In the genomic region with DNA sequence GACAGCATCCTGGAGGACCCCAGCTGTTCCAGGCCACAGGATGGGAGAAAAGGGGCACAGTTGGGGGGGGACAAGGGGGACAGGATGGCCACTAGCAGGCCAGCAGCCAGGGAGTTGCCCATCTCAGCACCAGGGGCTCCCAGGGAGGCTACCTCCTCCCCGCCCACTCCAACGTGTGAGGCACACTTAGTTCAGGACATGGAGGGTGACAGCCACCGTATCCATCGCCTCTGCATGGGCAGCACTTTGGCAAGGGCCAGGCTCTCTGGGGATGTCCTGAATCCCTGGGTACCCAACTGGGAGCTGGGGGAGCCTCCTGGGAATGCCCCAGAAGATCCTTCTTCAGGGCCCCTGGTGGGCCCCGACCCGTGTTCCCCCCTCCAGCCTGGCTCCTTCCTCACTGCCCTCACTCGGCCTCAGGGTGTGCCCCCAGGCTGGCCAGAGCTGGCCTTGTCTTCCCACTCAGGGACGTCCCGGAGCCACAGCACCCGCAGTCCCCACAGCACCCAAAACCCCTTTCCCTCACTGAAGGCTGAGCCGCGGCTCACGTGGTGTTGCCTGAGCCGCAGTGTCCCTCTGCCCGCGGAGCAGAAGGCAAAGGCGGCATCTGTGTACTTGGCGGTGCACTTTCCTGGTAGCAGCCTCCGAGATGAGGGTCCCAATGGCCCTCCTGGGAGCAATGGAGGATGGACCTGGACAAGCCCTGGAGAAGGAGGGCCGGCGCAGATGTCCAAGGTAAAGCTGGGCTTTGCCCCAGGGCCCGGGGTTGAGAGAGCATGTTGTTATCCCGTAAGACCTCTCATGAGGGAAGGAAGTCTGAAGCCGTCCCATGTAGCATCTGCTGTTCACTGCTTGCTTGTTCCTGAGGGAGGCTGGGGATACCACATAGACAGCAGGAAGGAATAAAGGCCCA, we compare ENCODE assay signal across 22 cellular contexts. TPM values are rescaled to one million over a fixed set of nuclear protein-coding genes. Genes with fewer than 3 reads are reported as not detected.
"Had no signal": no experiment of that assay in that cellular context is flagged by ENCODE, and none has a peak within 500 bp of the region (broad histone marks: within the 10 kb centered on the region; RNA-seq: fewer than 3 reads in every experiment).

No MANE protein-coding gene starts in this region.

- H3K4me1 Mint-ChIP-seq: activated CD4-positive, alpha-beta T cell treated with anti-CD3 and anti-CD28 coated beads, Interleukin-2, amount 10 ng/mL, durations not matched to agents 7 days and 5 days had no signal

- H3K9me3 ChIP-seq: SJSA1, upper lobe of right lung had no signal

- DNase-seq: activated CD4-positive, alpha-beta T cell treated with anti-CD3 and anti-CD28 coated beads, Interleukin-2, amount 10 ng/mL, durations not matched to agents 7 days and 5 days; activated CD4-positive, CD25-positive, alpha-beta regulatory T cell; activated effector memory CD4-positive, alpha-beta T cell treated with Interleukin-2 at 50 U/mL for 16 hours; central memory CD4-positive, alpha-beta T cell; cortex of kidney; effector CD8-positive, alpha-beta T cell; foreskin keratinocyte; left colon; midbrain; nucleus accumbens; right cardiac atrium; small intestine; stimulated activated CD4-positive, alpha-beta T cell treated with anti-CD3 and anti-CD28 coated beads, Interleukin-4, amount 100 ng/mL, for 4 hours; stimulated activated CD8-positive, alpha-beta memory T cell treated with anti-CD3 and anti-CD28 coated beads, Interleukin-4, amount 100 ng/mL, for 48 hours; SW 1271; upper lobe of right lung had no signal

- H3K27me3 Mint-ChIP-seq: activated CD4-positive, alpha-beta T cell treated with anti-CD3 and anti-CD28 coated beads, Interleukin-2, amount 10 ng/mL, durations not matched to agents 7 days and 5 days; activated naive CD4-positive, alpha-beta T cell treated with anti-CD3 and anti-CD28 coated beads, Interleukin-2, amount 50 U/mL, for 24 hours; stimulated activated naive CD8-positive, alpha-beta T cell treated with anti-CD3 and anti-CD28 coated beads, Interleukin-15, Interleukin-2, amounts not matched to agents 100 ng/mL and 50 ng/mL, for 24 hours had no signal

- ATAC-seq: foreskin keratinocyte, left colon, right cardiac atrium, upper lobe of right lung had no signal

- H3K4me3 ChIP-seq: lung, SJSA1, upper lobe of right lung had no signal

- H3K27me3 ChIP-seq: foreskin keratinocyte had no signal

- H3K4me1 ChIP-seq: foreskin keratinocyte, SJSA1, upper lobe of right lung had no signal

- H3K4me3 Mint-ChIP-seq: activated CD4-positive, alpha-beta T cell treated with anti-CD3 and anti-CD28 coated beads, Interleukin-2, amount 10 ng/mL, durations not matched to agents 7 days and 5 days; activated naive CD4-positive, alpha-beta T cell treated with anti-CD3 and anti-CD28 coated beads, Interleukin-2, amount 50 U/mL, for 24 hours; brain; stimulated activated naive CD8-positive, alpha-beta T cell treated with anti-CD3 and anti-CD28 coated beads, Interleukin-15, Interleukin-2, amounts not matched to agents 100 ng/mL and 50 ng/mL, for 24 hours had no signal

- H3K27ac Mint-ChIP-seq: brain, progenitor cell of endocrine pancreas had no signal

- FAIRE-seq: small intestine had no signal

- H3K36me3 ChIP-seq: SJSA1, upper lobe of right lung had no signal

- H3K9me3 Mint-ChIP-seq: activated naive CD4-positive, alpha-beta T cell treated with anti-CD3 and anti-CD28 coated beads, Interleukin-2, amount 50 U/mL, for 24 hours; stimulated activated naive CD8-positive, alpha-beta T cell treated with anti-CD3 and anti-CD28 coated beads, Interleukin-15, Interleukin-2, amounts not matched to agents 100 ng/mL and 50 ng/mL, for 24 hours had no signal

- H3K27ac ChIP-seq: foreskin keratinocyte, SJSA1, upper lobe of right lung had no signal

- H3K36me3 Mint-ChIP-seq: brain had no signal

RNA-seq across cellular contexts. Expression of a gene that starts 30.7 kb away (rescaled TPM):
- total RNA-seq: foreskin keratinocyte, progenitor cell of endocrine pancreas, SJSA1 had no signal
- polyA plus RNA-seq: foreskin keratinocyte had no signal
